In the genomic region with DNA sequence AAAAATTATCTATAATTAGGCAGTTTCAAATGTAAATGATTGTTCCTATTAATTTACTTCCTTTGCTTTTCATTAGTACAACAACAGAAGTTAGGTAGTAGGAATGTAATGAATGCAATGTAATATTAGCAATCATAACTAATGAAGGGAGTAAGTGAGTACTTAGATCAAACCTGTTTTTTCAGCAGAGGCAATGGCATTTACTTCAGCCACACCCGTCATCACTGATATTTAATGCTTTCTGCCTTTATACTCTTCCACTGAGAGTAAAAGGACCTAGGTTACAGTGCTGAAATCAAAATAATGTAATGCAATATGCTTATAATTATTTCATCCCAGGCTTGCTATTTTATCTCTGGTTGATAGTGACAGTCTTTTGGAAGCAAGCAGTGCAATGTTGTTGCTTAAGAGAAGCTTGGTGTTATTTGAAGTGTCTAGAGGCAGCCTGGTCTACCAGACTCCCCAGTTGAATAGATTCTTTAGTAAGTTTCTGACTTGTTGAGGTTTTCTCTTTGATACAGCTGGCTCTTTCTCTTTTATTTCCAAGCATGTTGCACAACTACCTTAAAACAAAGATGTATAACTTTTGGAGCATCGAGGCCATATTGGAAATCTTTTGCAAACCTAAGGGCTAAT, we compare ENCODE assay signal across 20 cellular contexts.
"Had no signal": no experiment of that assay in that cellular context is flagged by ENCODE, and none has a peak within 500 bp of the region (broad histone marks: within the 10 kb centered on the region; RNA-seq: fewer than 3 reads in every experiment).

No MANE protein-coding gene starts in this region.

- H3K9me3 ChIP-seq: esophagus muscularis mucosa, lower lobe of right lung, ovary, spleen, testis, tibial nerve had no signal

- H3K27ac ChIP-seq: dorsolateral prefrontal cortex, esophagus muscularis mucosa, hepatocyte, lower lobe of right lung, ovary, spleen, testis, tibial nerve had no signal

- ATAC-seq: lower lobe of right lung; natural killer cell; sciatic nerve; stimulated activated naive B cell treated with anti-CD40 and anti-IgM and Interleukin-4, amounts not matched to agents 10 μg/mL and 1 μg/mL and 100 μg/mL, for 72 hours; stimulated activated naive CD8-positive, alpha-beta T cell treated with anti-CD3 and anti-CD28 coated beads, Interleukin-15, amount 100 ng/mL, for 72 hours had no signal

- H3K36me3 ChIP-seq: esophagus muscularis mucosa, lower lobe of right lung, ovary, spleen, tibial nerve had no signal

- H3K27me3 ChIP-seq: dorsolateral prefrontal cortex, esophagus muscularis mucosa, hepatocyte, ovary, spleen, testis, tibial nerve had no signal

- H3K4me1 ChIP-seq: lower lobe of right lung, testis had no signal

- H3K4me3 ChIP-seq: dorsolateral prefrontal cortex, esophagus muscularis mucosa, hepatocyte, lower lobe of right lung, ovary, spleen, testis, tibial nerve had no signal

- DNase-seq: central memory CD4-positive, alpha-beta T cell; cortex of kidney; dorsolateral prefrontal cortex; effector CD8-positive, alpha-beta T cell; foreskin melanocyte; head of caudate nucleus; lower lobe of right lung; natural killer cell; ovary; spleen; stimulated activated CD4-positive, alpha-beta T cell treated with anti-CD3 and anti-CD28 coated beads, Interleukin-15, amount 100 ng/mL, for 24 hours; stimulated activated CD4-positive, alpha-beta T cell treated with anti-CD3 and anti-CD28 coated beads, Interleukin-1b, Interleukin-23, amount 100 ng/mL, for 48 hours; stimulated activated CD4-positive, alpha-beta T cell treated with anti-CD3 and anti-CD28 coated beads, Interleukin-4, amount 100 ng/mL, for 4 hours; stimulated activated naive B cell treated with anti-CD40 and anti-IgM and Interleukin-4, amounts not matched to agents 10 μg/mL and 1 μg/mL and 100 μg/mL, for 72 hours; stimulated activated naive CD8-positive, alpha-beta T cell treated with anti-CD3 and anti-CD28 coated beads, Interleukin-15, amount 100 ng/mL, for 72 hours; testis had no signal
